1 cellular context compared by ENCODE assay signal in genomic region chr22:17846326-17846992, GRCh38.
TF ChIP-seq lines count a peak whose summit lies in the region.

No MANE protein-coding gene starts in this region.

TF ChIP-seq in GM23338, 12 proteins besides CTCF, POLR2A, EP300 and RAD21 (continued from another document):
- TF ChIP-seq, protein P1, sequence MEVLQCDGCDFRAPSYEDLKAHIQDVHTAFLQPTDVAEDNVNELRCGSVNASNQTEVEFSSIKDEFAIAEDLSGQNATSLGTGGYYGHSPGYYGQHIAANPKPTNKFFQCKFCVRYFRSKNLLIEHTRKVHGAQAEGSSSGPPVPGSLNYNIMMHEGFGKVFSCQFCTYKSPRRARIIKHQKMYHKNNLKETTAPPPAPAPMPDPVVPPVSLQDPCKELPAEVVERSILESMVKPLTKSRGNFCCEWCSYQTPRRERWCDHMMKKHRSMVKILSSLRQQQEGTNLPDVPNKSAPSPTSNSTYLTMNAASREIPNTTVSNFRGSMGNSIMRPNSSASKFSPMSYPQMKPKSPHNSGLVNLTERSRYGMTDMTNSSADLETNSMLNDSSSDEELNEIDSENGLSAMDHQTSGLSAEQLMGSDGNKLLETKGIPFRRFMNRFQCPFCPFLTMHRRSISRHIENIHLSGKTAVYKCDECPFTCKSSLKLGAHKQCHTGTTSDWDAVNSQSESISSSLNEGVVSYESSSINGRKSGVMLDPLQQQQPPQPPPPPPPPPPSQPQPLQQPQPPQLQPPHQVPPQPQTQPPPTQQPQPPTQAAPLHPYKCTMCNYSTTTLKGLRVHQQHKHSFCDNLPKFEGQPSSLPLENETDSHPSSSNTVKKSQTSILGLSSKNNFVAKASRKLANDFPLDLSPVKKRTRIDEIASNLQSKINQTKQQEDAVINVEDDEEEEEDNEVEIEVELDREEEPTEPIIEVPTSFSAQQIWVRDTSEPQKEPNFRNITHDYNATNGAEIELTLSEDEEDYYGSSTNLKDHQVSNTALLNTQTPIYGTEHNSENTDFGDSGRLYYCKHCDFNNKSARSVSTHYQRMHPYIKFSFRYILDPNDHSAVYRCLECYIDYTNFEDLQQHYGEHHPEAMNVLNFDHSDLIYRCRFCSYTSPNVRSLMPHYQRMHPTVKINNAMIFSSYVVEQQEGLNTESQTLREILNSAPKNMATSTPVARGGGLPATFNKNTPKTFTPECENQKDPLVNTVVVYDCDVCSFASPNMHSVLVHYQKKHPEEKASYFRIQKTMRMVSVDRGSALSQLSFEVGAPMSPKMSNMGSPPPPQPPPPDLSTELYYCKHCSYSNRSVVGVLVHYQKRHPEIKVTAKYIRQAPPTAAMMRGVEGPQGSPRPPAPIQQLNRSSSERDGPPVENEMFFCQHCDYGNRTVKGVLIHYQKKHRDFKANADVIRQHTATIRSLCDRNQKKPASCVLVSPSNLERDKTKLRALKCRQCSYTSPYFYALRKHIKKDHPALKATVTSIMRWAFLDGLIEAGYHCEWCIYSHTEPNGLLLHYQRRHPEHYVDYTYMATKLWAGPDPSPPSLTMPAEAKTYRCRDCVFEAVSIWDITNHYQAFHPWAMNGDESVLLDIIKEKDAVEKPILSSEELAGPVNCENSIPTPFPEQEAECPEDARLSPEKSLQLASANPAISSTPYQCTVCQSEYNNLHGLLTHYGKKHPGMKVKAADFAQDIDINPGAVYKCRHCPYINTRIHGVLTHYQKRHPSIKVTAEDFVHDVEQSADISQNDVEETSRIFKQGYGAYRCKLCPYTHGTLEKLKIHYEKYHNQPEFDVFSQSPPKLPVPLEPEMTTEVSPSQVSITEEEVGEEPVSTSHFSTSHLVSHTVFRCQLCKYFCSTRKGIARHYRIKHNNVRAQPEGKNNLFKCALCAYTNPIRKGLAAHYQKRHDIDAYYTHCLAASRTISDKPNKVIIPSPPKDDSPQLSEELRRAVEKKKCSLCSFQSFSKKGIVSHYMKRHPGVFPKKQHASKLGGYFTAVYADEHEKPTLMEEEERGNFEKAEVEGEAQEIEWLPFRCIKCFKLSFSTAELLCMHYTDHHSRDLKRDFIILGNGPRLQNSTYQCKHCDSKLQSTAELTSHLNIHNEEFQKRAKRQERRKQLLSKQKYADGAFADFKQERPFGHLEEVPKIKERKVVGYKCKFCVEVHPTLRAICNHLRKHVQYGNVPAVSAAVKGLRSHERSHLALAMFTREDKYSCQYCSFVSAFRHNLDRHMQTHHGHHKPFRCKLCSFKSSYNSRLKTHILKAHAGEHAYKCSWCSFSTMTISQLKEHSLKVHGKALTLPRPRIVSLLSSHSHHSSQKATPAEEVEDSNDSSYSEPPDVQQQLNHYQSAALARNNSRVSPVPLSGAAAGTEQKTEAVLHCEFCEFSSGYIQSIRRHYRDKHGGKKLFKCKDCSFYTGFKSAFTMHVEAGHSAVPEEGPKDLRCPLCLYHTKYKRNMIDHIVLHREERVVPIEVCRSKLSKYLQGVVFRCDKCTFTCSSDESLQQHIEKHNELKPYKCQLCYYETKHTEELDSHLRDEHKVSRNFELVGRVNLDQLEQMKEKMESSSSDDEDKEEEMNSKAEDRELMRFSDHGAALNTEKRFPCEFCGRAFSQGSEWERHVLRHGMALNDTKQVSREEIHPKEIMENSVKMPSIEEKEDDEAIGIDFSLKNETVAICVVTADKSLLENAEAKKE (CRISPR knock-in tag; IDR thresholded peaks at IDR 0.05), result no peak
